14 cellular contexts compared by ENCODE assay signal in the genomic region with DNA sequence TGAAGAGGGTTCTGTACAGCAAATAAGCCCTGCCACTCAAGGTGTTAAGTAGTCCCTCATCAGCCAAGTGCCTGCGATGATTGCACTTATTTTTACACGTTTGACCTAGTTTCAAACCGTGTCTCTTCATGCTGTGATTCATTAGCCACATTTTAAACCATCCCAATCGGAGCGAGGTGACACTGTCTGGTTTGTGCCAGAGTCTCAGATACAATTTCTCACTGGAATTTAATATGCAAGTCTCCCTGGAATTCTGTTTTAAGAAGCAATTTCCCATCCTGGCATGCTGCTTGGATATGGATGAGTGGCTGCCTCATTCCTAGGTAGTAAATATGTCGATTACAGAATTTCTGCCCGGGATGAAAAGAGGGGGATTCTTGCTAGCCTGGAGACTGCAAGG. TPM values are rescaled to one million over a fixed set of nuclear protein-coding genes. Genes with fewer than 3 reads are reported as not detected.
DNase-seq lines count a peak whose midpoint lies in the region; ATAC-seq and TF ChIP-seq lines count a peak whose summit lies in the region.
"Had no signal": no experiment of that assay in that cellular context is flagged by ENCODE, and none has a peak within 500 bp of the region (broad histone marks: within the 10 kb centered on the region; RNA-seq: fewer than 3 reads in every experiment).

No MANE protein-coding gene starts in this region.

- peak overlapping the region; percentile 4 for H3K9ac ChIP-seq in smooth muscle cell (ENCODE audit: low read depth)

- DNase-seq in NCI-H2171 treated with DMSO at 0.1 percent for 48 hours (lab: John Stamatoyannopoulos, UW) = peak; percentile 40
- DNase-seq in NCI-H2171 (lab: John Stamatoyannopoulos, UW) = no peak
- DNase-seq in astrocyte of the hippocampus (ENCODE audit: low read depth, low spot score) = peak; percentile 38
- DNase-seq in head of caudate nucleus = peak in 24 of 42 donors; percentile 9 to 71 (median 30)
- DNase-seq in smooth muscle cell (lab: John Stamatoyannopoulos, UW; ENCODE audit: unreplicated experiment) = no peak
- no peak for DNase-seq in tibial nerve (ENCODE audit: low spot score in 2 of 2)
- DNase-seq in activated gamma-delta T cell (lab: John Stamatoyannopoulos, UW) = no peak
- DNase-seq: 8988T; activated CD8-positive, alpha-beta memory T cell treated with anti-CD3 and anti-CD28 coated beads for 24 hours; activated naive CD4-positive, alpha-beta T cell treated with anti-CD3 and anti-CD28 coated beads, Interleukin-2, amount 10 ng/mL, durations not matched to agents 7 days and 5 days; foreskin melanocyte; Kasumi-1; kidney had no signal

- ATAC-seq in HG03095 (IDR thresholded peaks at IDR 0.05; ENCODE audit: unreplicated experiment) = no peak

- H3K4me2 ChIP-seq in smooth muscle cell = peak overlapping the region; percentile 85

- H3K4me1 ChIP-seq in smooth muscle cell (ENCODE audit: low read depth) = peaks cover 28% of the 10 kb centered on the region
- H3K4me1 ChIP-seq in tibial nerve = peaks cover 0 to 13% (median 0%) of the 10 kb centered on the region in 4 donors

- H3K36me3 ChIP-seq in smooth muscle cell (ENCODE audit: low read depth) = no peaks in the 10 kb centered on the region
- H3K36me3 ChIP-seq in tibial nerve = no peaks in the 10 kb centered on the region

- H3K27me3 ChIP-seq in smooth muscle cell (ENCODE audit: low read depth) = no peaks in the 10 kb centered on the region
- H3K27me3 ChIP-seq in tibial nerve = no peaks in the 10 kb centered on the region

- H3K27ac ChIP-seq in smooth muscle cell (ENCODE audit: low read depth) (no peak overlapping the region), tibial nerve (no peak overlapping the region)

- 52% methylated on average over 7 of the region's 7 CpGs for WGBS in smooth muscle cell (ENCODE audit: low lambda C conversion rate)
- WGBS in tibial nerve, 2 donors = 66 to 70% methylated on average over 7 of the region's 7 CpGs

- TF ChIP-seq EP300 in tibial nerve (IDR thresholded peaks at IDR 0.05) = no peak

- H3K9me3 ChIP-seq in smooth muscle cell (replicated peaks; ENCODE audit: low read depth) = no peaks in the 10 kb centered on the region
- no peaks in the 10 kb centered on the region for H3K9me3 ChIP-seq in tibial nerve

- no peak for TF ChIP-seq POLR2A in tibial nerve (IDR thresholded peaks at IDR 0.05)

- intact Hi-C loops in head of caudate nucleus (cut with DNase I) = no loop called here

- no peak overlapping the region for H2AFZ ChIP-seq in smooth muscle cell (ENCODE audit: low read depth)

- no peaks in the 10 kb centered on the region for H3K79me2 ChIP-seq in smooth muscle cell (ENCODE audit: low read depth)

- H3K4me3 ChIP-seq in smooth muscle cell (peak overlapping the region; percentile 47), tibial nerve (no peak overlapping the region)

- H4K20me1 ChIP-seq in smooth muscle cell (ENCODE audit: low read depth) = no peaks in the 10 kb centered on the region

- TF ChIP-seq CTCF in smooth muscle cell (IDR thresholded peaks at IDR 0.05; ENCODE audit: borderline replicate concordance, insufficient read depth, poor library complexity, severe bottlenecking) (no peak), tibial nerve (IDR thresholded peaks at IDR 0.05) (no peak)

- no peaks in the 10 kb centered on the region for H3F3A ChIP-seq in smooth muscle cell (ENCODE audit: low read depth)

RNA-seq across cellular contexts. Expression of gene INSYN2B, which starts 1.6 kb away (rescaled TPM):
- total RNA-seq in smooth muscle cell (13.8 and 16.8 TPM in 2 replicates), tibial nerve (1 to 10 TPM in 1 of 4 donors, under 1 TPM in 1, not detected in 2; 0.60 to 4.2 TPM)
- polyA plus RNA-seq in smooth muscle cell = 1.8 and 2.7 TPM in 2 replicates

Comparison
In these comparisons a context has a peak if more than half of its experiments do, and no peak if none do; other contexts are left out.
1. DNase-seq: peak in NCI-H2171 treated with DMSO at 0.1 percent for 48 hours (single experiment), astrocyte of the hippocampus (single experiment) and head of caudate nucleus (24 of 42); none in NCI-H2171 (single experiment), smooth muscle cell (single experiment), tibial nerve (0 of 2) and activated gamma-delta T cell (single experiment).